14 cellular contexts compared by ENCODE assay signal in the genomic region with DNA sequence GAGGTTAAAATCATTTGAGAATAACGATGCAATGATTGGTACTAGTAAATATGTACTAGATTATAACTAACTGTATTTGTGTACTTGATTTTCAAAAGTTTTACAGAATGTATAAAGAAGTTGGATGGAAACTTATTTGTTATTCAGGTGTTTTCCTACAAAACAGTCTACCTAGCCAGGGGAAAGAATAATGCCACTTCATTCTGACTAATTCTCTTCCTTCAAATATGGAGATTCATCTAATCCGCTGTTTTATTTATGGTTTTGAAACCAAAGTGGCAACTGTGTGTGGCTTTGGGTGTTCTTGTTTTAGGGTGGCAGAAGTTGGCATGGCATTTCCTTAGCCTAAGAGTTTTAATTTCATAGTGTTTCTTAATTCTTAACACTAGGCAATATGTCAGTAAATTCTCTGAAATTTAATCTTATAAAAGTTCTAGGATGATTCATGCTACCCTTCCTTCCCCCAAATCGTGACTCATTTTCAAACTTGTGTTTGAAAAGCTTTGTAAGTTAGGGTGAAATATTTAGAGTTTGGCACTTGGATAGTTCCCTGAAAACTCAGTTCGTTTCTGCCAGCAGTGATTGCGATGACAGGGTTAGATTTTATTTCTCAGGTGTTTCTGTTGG.
DNase-seq lines count a peak whose midpoint lies in the region; ATAC-seq and TF ChIP-seq lines count a peak whose summit lies in the region.
"Had no signal": no experiment of that assay in that cellular context is flagged by ENCODE, and none has a peak within 500 bp of the region (broad histone marks: within the 10 kb centered on the region; RNA-seq: fewer than 3 reads in every experiment).

No MANE protein-coding gene starts in this region.

- H3K36me3 ChIP-seq in PC-9 (ENCODE audit: low read depth), result no peaks in the 10 kb centered on the region
- H3K36me3 ChIP-seq: stomach had no signal

- no peak overlapping the region for H3K4me3 ChIP-seq in PC-9
- H3K4me3 ChIP-seq: stomach had no signal

- ATAC-seq in omental fat pad (ENCODE audit: low FRiP score), result peak; percentile 89

- BruUV-seq in PC-9 (replicated peaks; lab: Mats Ljungman, UMichigan), result no TSS peak

- no peaks in the 10 kb centered on the region for H3K36me3 Mint-ChIP-seq in activated T-cell treated with anti-CD3 and anti-CD28 coated beads, Interleukin-2, amount 50 U/mL, for 24 hours (ENCODE audit: low read depth)

- H3K9me3 ChIP-seq in PC-9 (ENCODE audit: insufficient read depth, low read depth), result no peaks in the 10 kb centered on the region
- H3K9me3 ChIP-seq: stomach had no signal

- in situ Hi-C loops in G401 (cut with HindIII; ENCODE audit: low sequenced_read_pairs), result no loop called here

- H3K27ac ChIP-seq in PC-9, result peak overlapping the region; percentile 49
- H3K27ac ChIP-seq: stomach had no signal

- H3K79me2 ChIP-seq in PC-9 (ENCODE audit: low read depth), result no peaks in the 10 kb centered on the region

- H3K9me3 Mint-ChIP-seq in activated T-cell treated with anti-CD3 and anti-CD28 coated beads, Interleukin-2, amount 50 U/mL, for 24 hours, result peaks cover 2% of the 10 kb centered on the region
- H3K9me3 Mint-ChIP-seq: CD4-positive, alpha-beta T cell had no signal

- peak overlapping the region; percentile 53; the same call in 1 of the 2 replicates for H2AFZ ChIP-seq in PC-9

- peak; percentile 60 for DNase-seq in AG20443 (ENCODE audit: low spot score)
- peak in 1 of 2 experiments; percentile 63 for DNase-seq in PC-9
- DNase-seq in dermis blood vessel endothelial cell, result peak; percentile 65
- no peak for DNase-seq in omental fat pad (ENCODE audit: low spot score)
- DNase-seq in activated T-cell treated with anti-CD3 and anti-CD28 coated beads, Interleukin-2, amount 50 U/mL, for 24 hours, result no peak
- no peak for DNase-seq in G401 (ENCODE audit: low spot score)
- DNase-seq in NCI-H1694 (lab: John Stamatoyannopoulos, UW), result no peak
- DNase-seq in HT-29 (ENCODE audit: low spot score), result no peak
- DNase-seq: activated CD8-positive, alpha-beta memory T cell treated with anti-CD3 and anti-CD28 coated beads for 24 hours; CD4-positive, alpha-beta T cell; H9; islet precursor cell; NCI-H1092; stomach had no signal

- H3K9me2 ChIP-seq in PC-9 (ENCODE audit: insufficient read depth), result no peaks in the 10 kb centered on the region

- POLR2A ChIA-PET in PC-9 (lab: Charles Lee; ENCODE audit: unreplicated experiment), result no interaction called here

- H3K27me3 ChIP-seq in PC-9 (ENCODE audit: insufficient read depth, low read depth), result no peaks in the 10 kb centered on the region
- H3K27me3 ChIP-seq: stomach had no signal

- peaks cover 11% of the 10 kb centered on the region; the same call in 1 of the 2 replicates for H3F3A ChIP-seq in PC-9 (ENCODE audit: insufficient read depth, low read depth)

- peaks cover 10% of the 10 kb centered on the region for H3K27me3 Mint-ChIP-seq in activated T-cell treated with anti-CD3 and anti-CD28 coated beads, Interleukin-2, amount 50 U/mL, for 24 hours
- H3K27me3 Mint-ChIP-seq: CD4-positive, alpha-beta T cell had no signal

- H3K4me3 Mint-ChIP-seq in activated T-cell treated with anti-CD3 and anti-CD28 coated beads, Interleukin-2, amount 50 U/mL, for 24 hours, result no peak overlapping the region
- H3K4me3 Mint-ChIP-seq: CD4-positive, alpha-beta T cell; H9 had no signal

- no peak overlapping the region for H3K27ac Mint-ChIP-seq in activated T-cell treated with anti-CD3 and anti-CD28 coated beads, Interleukin-2, amount 50 U/mL, for 24 hours
- H3K27ac Mint-ChIP-seq: CD4-positive, alpha-beta T cell; H9 had no signal

- H4K20me1 ChIP-seq in PC-9 (ENCODE audit: insufficient read depth), result no peaks in the 10 kb centered on the region

- peaks cover 14% of the 10 kb centered on the region for H3K4me1 ChIP-seq in PC-9 (replicated peaks; ENCODE audit: insufficient read depth)

- CTCF ChIA-PET in PC-9 (lab: Charles Lee), result no interaction called here

- H3K4me1 Mint-ChIP-seq in activated T-cell treated with anti-CD3 and anti-CD28 coated beads, Interleukin-2, amount 50 U/mL, for 24 hours (ENCODE audit: low read depth), result peaks cover 6% of the 10 kb centered on the region

- intact Hi-C loops in PC-9 (cut with micrococcal nuclease; ENCODE audit: unreplicated experiment), result no loop called here

- TF ChIP-seq CTCF in PC-9 (conservative IDR thresholded peaks at IDR 0.05) (no peak), omental fat pad (IDR thresholded peaks at IDR 0.05) (no peak)

- H3K4me2 ChIP-seq in PC-9, result peak overlapping the region; percentile 43

Comparison
In these comparisons a context has a peak if more than half of its experiments do, and no peak if none do; other contexts are left out.
1. DNase-seq: peak in AG20443 (single experiment) and dermis blood vessel endothelial cell (single experiment); none in omental fat pad (single experiment), activated T-cell treated with anti-CD3 and anti-CD28 coated beads, Interleukin-2, amount 50 U/mL, for 24 hours (single experiment), G401 (single experiment), NCI-H1694 (single experiment) and HT-29 (single experiment).